8 cellular contexts compared by ENCODE assay signal in genomic region chr1:75785320-75785963, GRCh38. TPM values are rescaled to one million over a fixed set of nuclear protein-coding genes. Genes with fewer than 3 reads are reported as not detected.
DNase-seq lines count a peak whose midpoint lies in the region; ATAC-seq and TF ChIP-seq lines count a peak whose summit lies in the region.

No MANE protein-coding gene starts in this region.

- peak overlapping the region; percentile 70 for H3K4me2 ChIP-seq in DOHH2 (ENCODE audit: low read length)

- H3K4me3 Mint-ChIP-seq in natural killer cell treated with Interleukin-12 subunit alpha and Interleukin-12 subunit beta and Interleukin-15 and Interleukin-18, amount 100 ng/mL, for 72 hours, result peak overlapping the region; percentile 97

- no peaks in the 10 kb centered on the region for H3K27me3 ChIP-seq in DOHH2 (ENCODE audit: control insufficient read depth, low read length)
- no peaks in the 10 kb centered on the region for H3K27me3 ChIP-seq in effector memory CD4-positive, alpha-beta T cell (replicated peaks; ENCODE audit: control insufficient read depth, insufficient read depth, low read length, poor library complexity, severe bottlenecking)

- H3K9me3 ChIP-seq in DOHH2 (ENCODE audit: control insufficient read depth, insufficient read depth, low read length) (0 out of 2 replicates have a peak, but pooled peaks cover 2% of the 10 kb centered on the region), KOPT-K1 (ENCODE audit: insufficient read depth, low read length, poor library complexity, severe bottlenecking) (no peaks in the 10 kb centered on the region)
- no peaks in the 10 kb centered on the region for H3K9me3 ChIP-seq in effector memory CD4-positive, alpha-beta T cell (ENCODE audit: control insufficient read depth, low read length)

- H3K4me3 ChIP-seq in DOHH2 (ENCODE audit: low read length), result peak overlapping the region; percentile 88
- peak overlapping the region; percentile 63 for H3K4me3 ChIP-seq in effector memory CD4-positive, alpha-beta T cell (ENCODE audit: insufficient read depth, low read depth, low read length, poor library complexity, severe bottlenecking)

- peak; percentile 11 for ATAC-seq in GM21717 (IDR thresholded peaks at IDR 0.05; ENCODE audit: unreplicated experiment)
- ATAC-seq in natural killer cell treated with Interleukin-12 subunit alpha and Interleukin-12 subunit beta and Interleukin-15 and Interleukin-18, amount 100 ng/mL, for 72 hours, result peak in 1 of 2 donors; percentile 1

- peaks cover 57% of the 10 kb centered on the region for H3K79me2 ChIP-seq in DOHH2 (ENCODE audit: control insufficient read depth, low read length)

- H3K36me3 ChIP-seq in DOHH2 (ENCODE audit: control insufficient read depth, low read length), result peaks cover 44% of the 10 kb centered on the region
- H3K36me3 ChIP-seq in KOPT-K1 (ENCODE audit: insufficient read depth, low read length), result peaks cover 36% of the 10 kb centered on the region
- H3K36me3 ChIP-seq in effector memory CD4-positive, alpha-beta T cell (ENCODE audit: control insufficient read depth, insufficient read depth, low read length), result peaks cover 5% of the 10 kb centered on the region

- H3K27ac Mint-ChIP-seq in natural killer cell treated with Interleukin-12 subunit alpha and Interleukin-12 subunit beta and Interleukin-15 and Interleukin-18, amount 100 ng/mL, for 72 hours, result peak overlapping the region; percentile 97 to 98

- H3K4me1 ChIP-seq in DOHH2 (ENCODE audit: control insufficient read depth, low read length), result peaks cover 36% of the 10 kb centered on the region
- H3K4me1 ChIP-seq in effector memory CD4-positive, alpha-beta T cell (ENCODE audit: control insufficient read depth, insufficient read depth, low read length, poor library complexity, severe bottlenecking), result peaks cover 19% of the 10 kb centered on the region

- H3K4me1 Mint-ChIP-seq in natural killer cell treated with Interleukin-12 subunit alpha and Interleukin-12 subunit beta and Interleukin-15 and Interleukin-18, amount 100 ng/mL, for 72 hours (ENCODE audit: low read depth in 2 of 2), result peaks cover 48 to 57% of the 10 kb centered on the region in 2 donors

- peaks cover under 1 to 5% of the 10 kb centered on the region in 2 donors for H3K27me3 Mint-ChIP-seq in natural killer cell treated with Interleukin-12 subunit alpha and Interleukin-12 subunit beta and Interleukin-15 and Interleukin-18, amount 100 ng/mL, for 72 hours

- peak overlapping the region; percentile 92 for H3K27ac ChIP-seq in DOHH2 (ENCODE audit: low read depth, low read length)
- H3K27ac ChIP-seq in KOPT-K1 (ENCODE audit: low read depth, low read length, poor library complexity, severe bottlenecking), result peak overlapping the region; percentile 96
- peak overlapping the region; percentile 76 for H3K27ac ChIP-seq in effector memory CD4-positive, alpha-beta T cell (ENCODE audit: insufficient read depth, low read length, poor library complexity, severe bottlenecking)

- TF ChIP-seq CTCF in DOHH2 (IDR thresholded peaks at IDR 0.05; ENCODE audit: low read depth, low read length, poor library complexity, severe bottlenecking), result no peak

- H3K9me2 ChIP-seq in DOHH2 (replicated peaks; ENCODE audit: control insufficient read depth, low read length), result no peaks in the 10 kb centered on the region

- H3K36me3 Mint-ChIP-seq in natural killer cell treated with Interleukin-12 subunit alpha and Interleukin-12 subunit beta and Interleukin-15 and Interleukin-18, amount 100 ng/mL, for 72 hours, result peaks cover 43% of the 10 kb centered on the region

- H4K20me1 ChIP-seq in DOHH2 (ENCODE audit: control insufficient read depth, insufficient read depth, low read depth, low read length), result peaks cover 25% of the 10 kb centered on the region; the same call in 1 of the 2 replicates

- no peaks in the 10 kb centered on the region for H3K9me3 Mint-ChIP-seq in natural killer cell treated with Interleukin-12 subunit alpha and Interleukin-12 subunit beta and Interleukin-15 and Interleukin-18, amount 100 ng/mL, for 72 hours

- H3F3A ChIP-seq in DOHH2 (ENCODE audit: control insufficient read depth, insufficient read depth), result peaks cover 52% of the 10 kb centered on the region

- no peak for DNase-seq in effector memory CD4-positive, alpha-beta T cell
- DNase-seq in natural killer cell treated with Interleukin-12 subunit alpha and Interleukin-12 subunit beta and Interleukin-15 and Interleukin-18, amount 100 ng/mL, for 72 hours (ENCODE audit: low spot score), result no peak
- DNase-seq in SHP77 treated with DMSO at 0.1 percent for 48 hours (lab: John Stamatoyannopoulos, UW), result no peak
- no peak for DNase-seq in NCI-H1694 treated with DMSO at 0.1 percent for 48 hours (lab: John Stamatoyannopoulos, UW)
- DNase-seq in NCI-H1105 (lab: John Stamatoyannopoulos, UW), result no peak

RNA-seq across cellular contexts. Expression of gene RABGGTB, which starts 0.6 kb away (rescaled TPM):
- total RNA-seq in natural killer cell treated with Interleukin-12 subunit alpha and Interleukin-12 subunit beta and Interleukin-15 and Interleukin-18, amount 100 ng/mL, for 72 hours, result 100 to 1,000 TPM; 138 to 278 TPM

RNA-seq across cellular contexts. Expression of gene MSH4, which starts 11.2 kb away (rescaled TPM):
- total RNA-seq in natural killer cell treated with Interleukin-12 subunit alpha and Interleukin-12 subunit beta and Interleukin-15 and Interleukin-18, amount 100 ng/mL, for 72 hours, result 1 to 10 TPM in 1 of 2 donors, under 1 TPM in 1; 0.19 to 1.1 TPM
